Comparison of ENCODE assay signal across 1 cellular context in genomic region chr20:32237419-32237818, GRCh38.
A peak's percentile ranks its signal among the peaks of the same experiment; 100 is the strongest.
TF ChIP-seq lines count a peak whose summit lies in the region.

No MANE protein-coding gene starts in this region.

TF ChIP-seq in K562, 482 proteins besides CTCF, POLR2A, EP300 and RAD21:
- TF ChIP-seq RBM25 (IDR thresholded peaks at IDR 0.05; ENCODE audit: low read depth, low read length, severe bottlenecking) = peak; percentile 19
- no peak for TF ChIP-seq BRCA1 (IDR thresholded peaks at IDR 0.05)
- no peak for TF ChIP-seq BRCA1 (CRISPR knock-in tag; IDR thresholded peaks at IDR 0.05)
- no peak for TF ChIP-seq HSF4 (CRISPR knock-in tag; IDR thresholded peaks at IDR 0.05; ENCODE audit: borderline replicate concordance)
TF ChIP-seq in K562: peak in this region for 1.
